23 cellular contexts compared by ENCODE assay signal in the genomic region with DNA sequence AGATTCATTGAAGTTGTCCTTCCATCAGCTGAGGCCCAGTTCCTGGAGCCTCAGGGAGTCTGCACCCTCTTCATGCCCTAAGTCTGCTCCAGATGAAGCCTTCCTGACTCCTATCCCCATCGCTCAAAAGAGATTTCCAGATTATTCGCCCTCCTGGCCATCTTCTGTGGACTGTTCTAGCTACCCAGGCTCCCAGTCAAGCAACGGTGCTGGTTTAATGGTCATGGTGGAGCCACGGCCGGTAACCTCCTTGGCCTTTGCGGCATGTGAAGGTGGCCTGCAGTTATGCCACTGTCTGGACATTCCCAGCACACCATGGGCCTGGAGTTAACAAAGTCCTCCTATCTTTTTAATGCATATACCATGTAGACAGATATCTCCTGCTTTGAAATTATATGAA.
"Had no signal": no experiment of that assay in that cellular context is flagged by ENCODE, and none has a peak within 500 bp of the region (broad histone marks: within the 10 kb centered on the region; RNA-seq: fewer than 3 reads in every experiment).

No MANE protein-coding gene starts in this region.

- H3K9me3 Mint-ChIP-seq: dendritic cell treated with granulocyte-macrophage colony-stimulating factor and Interleukin-4, amounts not matched to agents 40 ng/mL and 50 ng/mL, for 4 days; effector memory CD8-positive, alpha-beta T cell; memory B cell had no signal

- DNase-seq: cortex of kidney; effector CD8-positive, alpha-beta T cell; effector memory CD8-positive, alpha-beta T cell; endodermal cell; erythroblast; esophagus squamous epithelium; foreskin fibroblast; foreskin melanocyte; gastrocnemius medialis; glutamatergic neuron; head of caudate nucleus; heart right ventricle; hippocampal formation; kidney; kidney glomerular epithelial cell; left colon; left ventricle myocardium inferior; mammary epithelial cell; mesendoderm; midbrain; naive thymus-derived CD4-positive, alpha-beta T cell had no signal

- H3K4me1 Mint-ChIP-seq: naive thymus-derived CD4-positive, alpha-beta T cell had no signal

- H3K27ac Mint-ChIP-seq: dendritic cell treated with granulocyte-macrophage colony-stimulating factor and Interleukin-4, amounts not matched to agents 40 ng/mL and 50 ng/mL, for 4 days; effector memory CD8-positive, alpha-beta T cell; endodermal cell; memory B cell; naive thymus-derived CD4-positive, alpha-beta T cell had no signal

- H3K36me3 Mint-ChIP-seq: memory B cell; naive thymus-derived CD4-positive, alpha-beta T cell had no signal

- H3K4me3 Mint-ChIP-seq: dendritic cell treated with granulocyte-macrophage colony-stimulating factor and Interleukin-4, amounts not matched to agents 40 ng/mL and 50 ng/mL, for 4 days; effector memory CD8-positive, alpha-beta T cell; endodermal cell; memory B cell; naive thymus-derived CD4-positive, alpha-beta T cell had no signal

- H3K27me3 Mint-ChIP-seq: dendritic cell treated with granulocyte-macrophage colony-stimulating factor and Interleukin-4, amounts not matched to agents 40 ng/mL and 50 ng/mL, for 4 days had no signal
